In the genomic region with DNA sequence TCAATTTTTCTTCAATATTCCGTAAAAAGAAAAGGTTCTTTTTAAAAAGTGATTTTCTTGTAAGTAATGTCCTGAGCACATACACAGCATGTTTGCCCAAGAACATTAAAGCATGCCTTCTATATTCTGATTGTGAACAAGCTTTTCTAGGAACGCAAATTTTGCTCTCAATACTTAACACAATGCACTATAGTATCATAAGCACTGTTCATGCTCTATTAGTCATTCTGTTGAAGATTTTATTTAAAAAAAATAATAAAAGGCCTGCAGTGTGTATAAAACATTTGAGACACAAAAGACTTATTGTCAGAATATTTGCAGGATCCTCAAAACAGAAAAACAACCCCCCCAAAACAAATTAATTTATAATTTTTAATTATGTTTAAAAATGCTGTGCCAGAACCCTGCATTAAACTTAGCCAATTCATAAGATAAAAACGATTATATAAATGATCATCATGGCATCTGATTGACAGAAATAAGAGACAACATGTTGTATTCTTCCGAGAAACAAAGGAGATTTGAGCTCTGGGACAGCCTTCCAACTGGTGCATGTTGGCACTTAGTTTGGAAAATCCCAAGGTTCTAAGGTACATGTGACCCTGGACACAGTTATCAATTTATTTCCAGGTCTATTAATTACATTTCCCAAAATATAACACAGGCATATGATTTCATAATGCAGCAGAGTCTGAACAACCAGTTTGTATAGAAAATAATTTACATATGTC, we compare ENCODE assay signal across 26 cellular contexts. TPM values are rescaled to one million over a fixed set of nuclear protein-coding genes. Genes with fewer than 3 reads are reported as not detected.
DNase-seq lines count a peak whose midpoint lies in the region; ATAC-seq and TF ChIP-seq lines count a peak whose summit lies in the region.
"Had no signal": no experiment of that assay in that cellular context is flagged by ENCODE, and none has a peak within 500 bp of the region (broad histone marks: within the 10 kb centered on the region; RNA-seq: fewer than 3 reads in every experiment).

No MANE protein-coding gene starts in this region.

- TF ChIP-seq CTCF in heart left ventricle (IDR thresholded peaks at IDR 0.05): no peak

- H3K4me3 ChIP-seq in heart left ventricle: peak overlapping the region in 1 of 12 donors; percentile 5
- H3K4me3 ChIP-seq: GM23338, K562, SJSA1 had no signal

- no peak for TF ChIP-seq POLR2A in heart left ventricle (IDR thresholded peaks at IDR 0.05)

- ATAC-seq in heart left ventricle (peak in 3 of 4 donors; percentile 41 to 61 (median 56)), Right ventricle myocardium superior (ENCODE audit: poor library complexity) (no peak), GM21515 (IDR thresholded peaks at IDR 0.05; ENCODE audit: unreplicated experiment) (no peak), GM18498 (IDR thresholded peaks at IDR 0.05; ENCODE audit: unreplicated experiment) (no peak)
- ATAC-seq: GM23338, HepG2, K562 had no signal

- 67 to 75% (median 73%) methylated on average over 4 of the region's 4 CpGs for WGBS in heart left ventricle, 4 donors

- H3K4me1 ChIP-seq in heart left ventricle: peaks cover 0 to 47% (median 22%) of the 10 kb centered on the region in 12 donors
- H3K4me1 ChIP-seq: BE2C had no signal

- H3K36me3 ChIP-seq in heart left ventricle: no peaks in the 10 kb centered on the region
- H3K36me3 ChIP-seq: BE2C, SJSA1 had no signal

- peaks cover 0 to 6% (median 0%) of the 10 kb centered on the region in 12 donors for H3K9me3 ChIP-seq in heart left ventricle
- H3K9me3 ChIP-seq: BE2C, SJSA1 had no signal

- DNase-seq in heart left ventricle: no peak
- DNase-seq in Right ventricle myocardium superior: no peak
- DNase-seq in medulla oblongata (ENCODE audit: extremely low spot score): peak; percentile 74
- no peak for DNase-seq in NCI-H2029 treated with DMSO at 0.1 percent for 48 hours (lab: John Stamatoyannopoulos, UW)
- DNase-seq: BE2C; Calu3; CD8-positive, alpha-beta memory T cell; DMS79 treated with DMSO at 0.1 percent for 48 hours; GF-D8; H9; Kasumi-1; NCI-H1105; NCI-H1436 treated with DMSO at 0.1 percent for 48 hours; NCI-H187 treated with DMSO at 0.1 percent for 48 hours; NCI-H2107; NCI-H524; NCI-H774 had no signal

- H3K27ac ChIP-seq in heart left ventricle (peak overlapping the region in 3 of 12 donors; percentile 6 to 47 (median 10)), cingulate gyrus (ENCODE audit: low read depth, low read length) (peak overlapping the region; percentile 73), temporal lobe (ENCODE audit: low read depth, low read length) (peak overlapping the region; percentile 89)
- H3K27ac ChIP-seq: 22Rv1, SJSA1 had no signal

- no peaks in the 10 kb centered on the region for H3K27me3 ChIP-seq in heart left ventricle
- H3K27me3 ChIP-seq: BE2C, SJSA1 had no signal

- intact Hi-C loops in heart left ventricle (cut with DNase I): no loop called here
- intact Hi-C loops in Right ventricle myocardium superior (cut with DNase I): no loop called here

RNA-seq across cellular contexts. Expression of a gene that starts 13.1 kb away (rescaled TPM):
- total RNA-seq in heart left ventricle (10 to 100 TPM; 13.1 to 23.9 (median 18.8) TPM), Right ventricle myocardium superior (16.2 TPM), temporal lobe (27.5 TPM)
- polyA plus RNA-seq in heart left ventricle: 10 to 100 TPM in 1 of 2 donors, 1 to 10 TPM in 1; 7.1 to 16.7 TPM

Comparison
In these comparisons a context has a peak if more than half of its experiments do, and no peak if none do; other contexts are left out.
1. ATAC-seq: peak in heart left ventricle (3 of 4); none in Right ventricle myocardium superior (single experiment), GM21515 (single experiment) and GM18498 (single experiment).